Comparison of ENCODE assay signal across 22 cellular contexts in the genomic region with DNA sequence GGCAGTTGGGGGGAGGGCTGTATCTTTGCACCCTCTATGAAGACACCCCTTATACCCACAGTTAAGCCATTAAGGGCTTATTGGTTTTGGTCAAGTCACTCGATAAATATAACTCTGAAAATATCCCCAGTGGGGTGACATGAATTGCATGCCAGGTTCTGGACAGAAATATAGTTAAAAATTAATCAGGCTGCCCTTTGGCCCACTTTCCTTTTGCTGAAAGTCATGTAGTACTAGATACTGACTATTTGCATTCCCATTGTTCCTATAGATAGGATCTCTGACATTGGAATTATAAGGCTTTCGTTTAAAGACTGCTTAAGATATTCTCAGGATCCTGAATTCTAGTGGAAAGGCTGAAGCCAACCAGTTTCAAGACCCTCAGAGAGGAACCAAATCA. TPM values are rescaled to one million over a fixed set of nuclear protein-coding genes. Genes with fewer than 3 reads are reported as not detected.
DNase-seq lines count a peak whose midpoint lies in the region; ATAC-seq, FAIRE-seq and TF ChIP-seq lines count a peak whose summit lies in the region.
"Had no signal": no experiment of that assay in that cellular context is flagged by ENCODE, and none has a peak within 500 bp of the region (broad histone marks: within the 10 kb centered on the region; RNA-seq: fewer than 3 reads in every experiment).

No MANE protein-coding gene starts in this region.

- no peaks in the 10 kb centered on the region for H3K9me3 ChIP-seq in A549
- H3K9me3 ChIP-seq in mesenchymal stem cell (ENCODE audit: control insufficient read depth, low read length) = no peaks in the 10 kb centered on the region
- H3K9me3 ChIP-seq in effector memory CD4-positive, alpha-beta T cell (ENCODE audit: control insufficient read depth, low read length) = no peaks in the 10 kb centered on the region

- no peak for TF ChIP-seq POLR2A in A549 (IDR thresholded peaks at IDR 0.05; ENCODE audit: low read length)

- no peak for TF ChIP-seq CTCF in A549 (IDR thresholded peaks at IDR 0.05)

- DNase-seq in A549 (ENCODE audit: low read depth in 1 of 2, low spot score in 1 of 2) (no peak), mesenchymal stem cell (no peak), COR-L47 (lab: John Stamatoyannopoulos, UW) (no peak), SK-N-DZ (ENCODE audit: low spot score) (no peak), H4 (ENCODE audit: low spot score) (no peak)
- no peak for DNase-seq in effector memory CD4-positive, alpha-beta T cell
- DNase-seq: GF-D8, Kasumi-1, MM.1S, NCI-H1092 treated with DMSO at 0.1 percent for 48 hours, NCI-H146, NCI-H2029 treated with DMSO at 0.1 percent for 48 hours, NCI-H446 treated with DMSO at 0.1 percent for 48 hours, NCI-H748 treated with DMSO at 0.1 percent for 48 hours had no signal

- TF ChIP-seq EP300 in A549 (IDR thresholded peaks at IDR 0.05) = no peak

- H2AK5ac ChIP-seq in mesenchymal stem cell (ENCODE audit: low read length, severe bottlenecking) = peak overlapping the region; percentile 70

- no peak overlapping the region for H2BK12ac ChIP-seq in mesenchymal stem cell (ENCODE audit: low read length in 2 of 2)

- CTCF ChIA-PET in A549 (lab: Yijun Ruan, JAX) = interaction anchor here (0.8 to 1.8 kb wide), 4 partner anchors 14 to 258 kb away, joined by 3 to 5 read pairs (median 3); no protein-coding TSS in a partner anchor

- H4K91ac ChIP-seq in mesenchymal stem cell (ENCODE audit: low read length) = no peak overlapping the region

- H3K79me1 ChIP-seq in mesenchymal stem cell (replicated peaks; ENCODE audit: low read length, poor library complexity, severe bottlenecking) = no peaks in the 10 kb centered on the region

- no peak overlapping the region for H2AFZ ChIP-seq in mesenchymal stem cell (ENCODE audit: low read depth, low read length)

- no peak overlapping the region for H4K8ac ChIP-seq in mesenchymal stem cell (ENCODE audit: low read length)

- H3K4me2 ChIP-seq in A549 = peak overlapping the region; percentile 64
- H3K4me2 ChIP-seq in mesenchymal stem cell (ENCODE audit: low read length, poor library complexity, severe bottlenecking) = no peak overlapping the region

- H3K4me3 ChIP-seq in A549 = no peak overlapping the region
- H3K4me3 ChIP-seq in mesenchymal stem cell (ENCODE audit: insufficient read depth in 1 of 2, low read depth in 1 of 2, low read length in 2 of 2) = no peak overlapping the region
- no peak overlapping the region for H3K4me3 ChIP-seq in effector memory CD4-positive, alpha-beta T cell (ENCODE audit: insufficient read depth, low read depth, low read length, poor library complexity, severe bottlenecking)
- H3K4me3 ChIP-seq: SK-N-MC had no signal

- ATAC-seq in A549 (no peak), HG03378 (IDR thresholded peaks at IDR 0.05; ENCODE audit: unreplicated experiment) (peak; percentile 44)
- ATAC-seq: Right ventricle myocardium inferior had no signal

- no peaks in the 10 kb centered on the region for H3K36me3 ChIP-seq in mesenchymal stem cell (ENCODE audit: control insufficient read depth in 1 of 2, insufficient read depth in 2 of 2, low read depth in 1 of 2, low read length in 2 of 2)
- H3K36me3 ChIP-seq in effector memory CD4-positive, alpha-beta T cell (ENCODE audit: control insufficient read depth, insufficient read depth, low read length) = no peaks in the 10 kb centered on the region

- H3K18ac ChIP-seq in mesenchymal stem cell (ENCODE audit: low read depth in 1 of 2, low read length in 2 of 2) = no peak overlapping the region

- no peak overlapping the region for H3K23ac ChIP-seq in mesenchymal stem cell (ENCODE audit: low read length in 2 of 2)

- H2BK15ac ChIP-seq in mesenchymal stem cell (ENCODE audit: low read depth, poor library complexity, severe bottlenecking) = no peak overlapping the region

- POLR2A ChIA-PET in A549 (lab: Yijun Ruan, JAX) = no interaction called here

- H2BK5ac ChIP-seq in mesenchymal stem cell (ENCODE audit: low read depth, low read length, poor library complexity, severe bottlenecking) = no peak overlapping the region

- FAIRE-seq in A549 (lab: Jason Lieb, UNC) (no peak), islet of Langerhans (lab: Jason Lieb, UNC) (peak; percentile 81)
- FAIRE-seq: H1, RCC 7860 had no signal

- H3K9ac ChIP-seq in mesenchymal stem cell (ENCODE audit: low read length) = no peak overlapping the region

- no peak overlapping the region for H3K4ac ChIP-seq in mesenchymal stem cell (ENCODE audit: low read depth in 1 of 2, low read length in 2 of 2)

- no peaks in the 10 kb centered on the region for H3K27me3 ChIP-seq in mesenchymal stem cell (ENCODE audit: control insufficient read depth in 1 of 2, insufficient read depth in 1 of 2, low read length in 2 of 2)
- no peaks in the 10 kb centered on the region for H3K27me3 ChIP-seq in effector memory CD4-positive, alpha-beta T cell (replicated peaks; ENCODE audit: control insufficient read depth, insufficient read depth, low read length, poor library complexity, severe bottlenecking)

- WGBS in A549 (ENCODE audit: missing lambda C conversion rate) = 13% methylated on average over 2 of the region's 2 CpGs
- 100% methylated on average over 1 of the region's 2 CpGs for WGBS in mesenchymal stem cell

- no peak overlapping the region for H2BK120ac ChIP-seq in mesenchymal stem cell (ENCODE audit: low read depth, low read length)

- H3K27ac ChIP-seq in A549 (peak overlapping the region in 1 of 2 experiments; percentile 52; a peak in 3 of 6 replicates), mesenchymal stem cell (ENCODE audit: low read length, poor library complexity, severe bottlenecking) (no peak overlapping the region)
- H3K27ac ChIP-seq in effector memory CD4-positive, alpha-beta T cell (ENCODE audit: insufficient read depth, low read length, poor library complexity, severe bottlenecking) = no peak overlapping the region
- H3K27ac ChIP-seq: 22Rv1, HL-60, SK-N-MC had no signal

- H3K4me1 ChIP-seq in A549 = peaks cover 14% of the 10 kb centered on the region
- peaks cover 3% of the 10 kb centered on the region for H3K4me1 ChIP-seq in mesenchymal stem cell (ENCODE audit: control insufficient read depth, insufficient read depth, low read depth, low read length)
- H3K4me1 ChIP-seq in effector memory CD4-positive, alpha-beta T cell (ENCODE audit: control insufficient read depth, insufficient read depth, low read length, poor library complexity, severe bottlenecking) = no peaks in the 10 kb centered on the region

- TF ChIP-seq RAD21 in A549 (conservative IDR thresholded peaks at IDR 0.05 in 1 of 2, IDR thresholded peaks at IDR 0.05 in 1 of 2) = no peak

- H3K14ac ChIP-seq in mesenchymal stem cell (ENCODE audit: low read length in 2 of 2) = no peak overlapping the region

TF ChIP-seq in A549, 52 proteins besides CTCF, POLR2A, EP300 and RAD21:
- TF ChIP-seq, protein P1, sequence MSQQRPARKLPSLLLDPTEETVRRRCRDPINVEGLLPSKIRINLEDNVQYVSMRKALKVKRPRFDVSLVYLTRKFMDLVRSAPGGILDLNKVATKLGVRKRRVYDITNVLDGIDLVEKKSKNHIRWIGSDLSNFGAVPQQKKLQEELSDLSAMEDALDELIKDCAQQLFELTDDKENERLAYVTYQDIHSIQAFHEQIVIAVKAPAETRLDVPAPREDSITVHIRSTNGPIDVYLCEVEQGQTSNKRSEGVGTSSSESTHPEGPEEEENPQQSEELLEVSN (IDR thresholded peaks at IDR 0.05; ENCODE audit: borderline replicate concordance, low read depth) = no peak
- TF ChIP-seq CBX8 (IDR thresholded peaks at IDR 0.05) (no peak), CBX2 (IDR thresholded peaks at IDR 0.05; ENCODE audit: borderline replicate concordance, low read depth) (no peak), HOXA7 (CRISPR knock-in tag; IDR thresholded peaks at IDR 0.05) (no peak), FOSB (CRISPR knock-in tag; IDR thresholded peaks at IDR 0.05) (no peak), MYC (IDR thresholded peaks at IDR 0.05; ENCODE audit: borderline replicate concordance, low read length) (no peak), NPAS2 (CRISPR knock-in tag; IDR thresholded peaks at IDR 0.05; ENCODE audit: borderline replicate concordance) (no peak), EHF (CRISPR knock-in tag; IDR thresholded peaks at IDR 0.05) (no peak), TFCP2L1 (CRISPR knock-in tag; IDR thresholded peaks at IDR 0.05) (no peak), JUN (IDR thresholded peaks at IDR 0.05) (no peak), RNF2 (IDR thresholded peaks at IDR 0.05; ENCODE audit: borderline replicate concordance, low read depth) (no peak)
- TF ChIP-seq, protein P2, sequence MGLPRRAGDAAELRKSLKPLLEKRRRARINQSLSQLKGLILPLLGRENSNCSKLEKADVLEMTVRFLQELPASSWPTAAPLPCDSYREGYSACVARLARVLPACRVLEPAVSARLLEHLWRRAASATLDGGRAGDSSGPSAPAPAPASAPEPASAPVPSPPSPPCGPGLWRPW (IDR thresholded peaks at IDR 0.05) = no peak

RNA-seq across cellular contexts. Expression of a gene that starts 43.5 kb away (rescaled TPM):
- polyA plus RNA-seq in A549 (2011; rRNA removed) (76.9 and 95.1 TPM in 2 replicates), A549 (2017; fragmentation: RNase III; extraction: RNeasy Plus Mini Kit Qiagen cat#74134 plus additional on column Dnase treatment) (68.8 to 79.5 TPM (median 78.2 TPM) in 3 replicates)
- 23.4 and 27.1 TPM in 2 replicates for polyA plus RNA-seq in A549 (2012; cell fraction: cytosol; rRNA removed)
- 21.9 and 23.7 TPM in 2 replicates for polyA plus RNA-seq in A549 (2012; cell fraction: nucleus; rRNA removed)
- 31.5 and 39.3 TPM in 2 replicates for polyA minus RNA-seq in A549 (2011; rRNA and poly(A)+ RNA removed)
- polyA plus RNA-seq in mesenchymal stem cell (2013, experiment 1 of 2) = 171 TPM
- polyA plus RNA-seq in mesenchymal stem cell (2013, experiment 2 of 2) = 181 TPM
- 25.3 and 27.6 TPM in 2 replicates for polyA plus RNA-seq in SK-N-DZ (2014; cell fraction: cytosol; rRNA removed)
- polyA plus RNA-seq in SK-N-DZ (2014; cell fraction: nucleus; rRNA removed) = 10.5 and 12.2 TPM in 2 replicates
- 135 and 214 TPM in 2 replicates for total RNA-seq in H4 (2014; rRNA removed; shearing (Covaris generic))

RNA-seq across cellular contexts. Expression of a gene that starts 48.1 kb away (rescaled TPM):
- polyA plus RNA-seq in A549 (2011; rRNA removed) (47.5 and 55.0 TPM in 2 replicates), A549 (2017; fragmentation: RNase III; extraction: RNeasy Plus Mini Kit Qiagen cat#74134 plus additional on column Dnase treatment) (34.5 to 40.3 TPM (median 36.7 TPM) in 3 replicates)
- 7.9 and 10.7 TPM in 2 replicates for polyA plus RNA-seq in A549 (2012; cell fraction: cytosol; rRNA removed)
- polyA plus RNA-seq in A549 (2012; cell fraction: nucleus; rRNA removed) = 11.4 and 18.5 TPM in 2 replicates
- 91.0 and 106 TPM in 2 replicates for polyA minus RNA-seq in A549 (2011; rRNA and poly(A)+ RNA removed)
- 39.2 TPM for polyA plus RNA-seq in mesenchymal stem cell (2013, experiment 1 of 2)
- polyA plus RNA-seq in mesenchymal stem cell (2013, experiment 2 of 2) = 39.5 TPM
- 27.0 and 29.0 TPM in 2 replicates for polyA plus RNA-seq in SK-N-DZ (2014; cell fraction: cytosol; rRNA removed)
- 30.6 and 48.7 TPM in 2 replicates for polyA plus RNA-seq in SK-N-DZ (2014; cell fraction: nucleus; rRNA removed)
- total RNA-seq in H4 (2014; rRNA removed; shearing (Covaris generic)) = 18.4 and 28.6 TPM in 2 replicates
